Comparison of ENCODE assay signal across 8 cellular contexts in genomic region chr5:32232441-32233219, GRCh38. TPM values are rescaled to one million over a fixed set of nuclear protein-coding genes. Genes with fewer than 3 reads are reported as not detected.
DNase-seq lines count a peak whose midpoint lies in the region; ATAC-seq and TF ChIP-seq lines count a peak whose summit lies in the region.

No MANE protein-coding gene starts in this region.

- no peak overlapping the region for H2AFZ ChIP-seq in fibroblast of lung (ENCODE audit: low read length)

- H3K4me2 ChIP-seq in fibroblast of lung (ENCODE audit: extremely low read depth, insufficient read depth, low read length): no peak overlapping the region

- H3K27ac Mint-ChIP-seq in activated T-cell treated with anti-CD3 and anti-CD28 coated beads, Interleukin-2, amount 50 U/mL, for 72 hours: peak overlapping the region; percentile 81
- H3K27ac Mint-ChIP-seq in natural killer cell treated with Interleukin-12 subunit alpha and Interleukin-12 subunit beta and Interleukin-15 and Interleukin-18, amount 100 ng/mL, for 72 hours: peak overlapping the region; percentile 61 to 81

- peak; percentile 91 for ATAC-seq in GM21529 (IDR thresholded peaks at IDR 0.05; ENCODE audit: unreplicated experiment)
- peak; percentile 91 for ATAC-seq in Panc1
- ATAC-seq in activated T-cell treated with anti-CD3 and anti-CD28 coated beads, Interleukin-2, amount 50 U/mL, for 72 hours (replicated peaks in 1 of 2): peak; percentile 92 to 93
- ATAC-seq in natural killer cell treated with Interleukin-12 subunit alpha and Interleukin-12 subunit beta and Interleukin-15 and Interleukin-18, amount 100 ng/mL, for 72 hours: peak; percentile 88 to 89

- peaks cover 5 to 15% of the 10 kb centered on the region in 2 donors for H3K36me3 Mint-ChIP-seq in activated T-cell treated with anti-CD3 and anti-CD28 coated beads, Interleukin-2, amount 50 U/mL, for 72 hours (ENCODE audit: insufficient read depth in 2 of 2)
- no peaks in the 10 kb centered on the region for H3K36me3 Mint-ChIP-seq in natural killer cell treated with Interleukin-12 subunit alpha and Interleukin-12 subunit beta and Interleukin-15 and Interleukin-18, amount 100 ng/mL, for 72 hours

- no peaks in the 10 kb centered on the region for H3K9me3 ChIP-seq in Panc1 (ENCODE audit: control insufficient read depth, insufficient read depth, low read depth, low read length)
- H3K9me3 ChIP-seq in fibroblast of lung (ENCODE audit: control insufficient read depth, insufficient read depth, low read depth, low read length): no peaks in the 10 kb centered on the region

- no peaks in the 10 kb centered on the region for H3K9me3 Mint-ChIP-seq in activated T-cell treated with anti-CD3 and anti-CD28 coated beads, Interleukin-2, amount 50 U/mL, for 72 hours
- no peaks in the 10 kb centered on the region for H3K9me3 Mint-ChIP-seq in natural killer cell treated with Interleukin-12 subunit alpha and Interleukin-12 subunit beta and Interleukin-15 and Interleukin-18, amount 100 ng/mL, for 72 hours

- no TSS peak for BruUV-seq in Panc1 (replicated peaks; lab: Mats Ljungman, UMichigan)

- H3K4me1 ChIP-seq in Panc1 (ENCODE audit: control insufficient read depth, insufficient read depth, low read length) (peaks cover 15% of the 10 kb centered on the region), fibroblast of lung (ENCODE audit: control insufficient read depth, extremely low read depth, insufficient read depth, low read length) (peaks cover 5% of the 10 kb centered on the region)

- no peak overlapping the region for H3K4me3 Mint-ChIP-seq in activated T-cell treated with anti-CD3 and anti-CD28 coated beads, Interleukin-2, amount 50 U/mL, for 72 hours
- peak overlapping the region; percentile 32 for H3K4me3 Mint-ChIP-seq in natural killer cell treated with Interleukin-12 subunit alpha and Interleukin-12 subunit beta and Interleukin-15 and Interleukin-18, amount 100 ng/mL, for 72 hours

- peak; percentile 89 for TF ChIP-seq CTCF in Panc1 (IDR thresholded peaks at IDR 0.05)
- peak; percentile 68 to 84 for TF ChIP-seq CTCF in fibroblast of lung (conservative IDR thresholded peaks at IDR 0.05 in 1 of 2, IDR thresholded peaks at IDR 0.05 in 1 of 2; ENCODE audit: low read depth in 1 of 2, low read length in 2 of 2)

- in situ Hi-C loops in Panc1 (cut with HindIII; ENCODE audit: low pct_unique_long_range_greater_than_20kb, low sequenced_read_pairs): no loop called here

- no peak overlapping the region for H3K27ac ChIP-seq in Panc1 (ENCODE audit: low read length)
- no peak overlapping the region for H3K27ac ChIP-seq in fibroblast of lung (ENCODE audit: insufficient read depth, low read length)

- intact Hi-C loops in Panc1 (cut with micrococcal nuclease; ENCODE audit: unreplicated experiment): loop anchor here (1.0 kb wide), 1 partner anchor 97 kb away; no protein-coding TSS in a partner anchor

- no peak overlapping the region for H3K4me3 ChIP-seq in Jurkat, Clone E6-1 (ENCODE audit: low read length)
- H3K4me3 ChIP-seq in Panc1 (ENCODE audit: low read depth in 2 of 2, low read length in 2 of 2): no peak overlapping the region
- no peak overlapping the region for H3K4me3 ChIP-seq in fibroblast of lung (replicated peaks in 1 of 4; ENCODE audit: control extremely low read depth in 1 of 4, insufficient read depth in 1 of 4, low read depth in 3 of 4, low read length in 4 of 4)

- no peaks in the 10 kb centered on the region; the same call in 1 of the 2 replicates for H3K36me3 ChIP-seq in Panc1 (ENCODE audit: control insufficient read depth, insufficient read depth, low read length)
- H3K36me3 ChIP-seq in fibroblast of lung (ENCODE audit: control insufficient read depth, insufficient read depth, low read length): peaks cover 4% of the 10 kb centered on the region

- CTCF ChIA-PET in Panc1 (lab: Charles Lee): interaction anchor here (0.6 to 2.3 kb wide), 7 partner anchors 8 to 239 kb away, joined by 3 to 13 read pairs (median 3); no protein-coding TSS in a partner anchor

- H3K4me1 Mint-ChIP-seq in activated T-cell treated with anti-CD3 and anti-CD28 coated beads, Interleukin-2, amount 50 U/mL, for 72 hours (ENCODE audit: low read depth): peaks cover 17% of the 10 kb centered on the region
- H3K4me1 Mint-ChIP-seq in natural killer cell treated with Interleukin-12 subunit alpha and Interleukin-12 subunit beta and Interleukin-15 and Interleukin-18, amount 100 ng/mL, for 72 hours (ENCODE audit: low read depth in 2 of 2): peaks cover 24 to 34% of the 10 kb centered on the region in 2 donors

- no peaks in the 10 kb centered on the region for H3K27me3 Mint-ChIP-seq in activated T-cell treated with anti-CD3 and anti-CD28 coated beads, Interleukin-2, amount 50 U/mL, for 72 hours (ENCODE audit: low read depth)
- H3K27me3 Mint-ChIP-seq in natural killer cell treated with Interleukin-12 subunit alpha and Interleukin-12 subunit beta and Interleukin-15 and Interleukin-18, amount 100 ng/mL, for 72 hours: no peaks in the 10 kb centered on the region

- no peaks in the 10 kb centered on the region for H4K20me1 ChIP-seq in fibroblast of lung (ENCODE audit: control insufficient read depth, extremely low read depth, insufficient read depth, low read length)

- POLR2A ChIA-PET in Panc1 (lab: Charles Lee): no interaction called here

- no peak overlapping the region for H3K9ac ChIP-seq in fibroblast of lung (ENCODE audit: insufficient read depth, low read length)

- no peaks in the 10 kb centered on the region for H3K27me3 ChIP-seq in Panc1 (ENCODE audit: control insufficient read depth, insufficient read depth, low read length)
- H3K27me3 ChIP-seq in fibroblast of lung (ENCODE audit: control insufficient read depth, insufficient read depth, low read length): no peaks in the 10 kb centered on the region

- H3K79me2 ChIP-seq in fibroblast of lung (ENCODE audit: control insufficient read depth, insufficient read depth, low read length): no peaks in the 10 kb centered on the region

- DNase-seq in DMS53 (lab: John Stamatoyannopoulos, UW) (peak; percentile 77), Panc1 (ENCODE audit: low read depth, low spot score) (peak; percentile 43), fibroblast of lung (ENCODE audit: low read depth in 2 of 2) (peak; percentile 56 to 76)
- peak; percentile 51 for DNase-seq in Jurkat, Clone E6-1 (ENCODE audit: low read depth, low spot score)
- DNase-seq in activated T-cell treated with anti-CD3 and anti-CD28 coated beads, Interleukin-2, amount 50 U/mL, for 72 hours: peak; percentile 79 to 84
- DNase-seq in natural killer cell treated with Interleukin-12 subunit alpha and Interleukin-12 subunit beta and Interleukin-15 and Interleukin-18, amount 100 ng/mL, for 72 hours (ENCODE audit: low spot score): peak; percentile 83
- peak; percentile 16 to 75 (median 58) for DNase-seq in stimulated activated naive CD4-positive, alpha-beta T cell (lab: John Stamatoyannopoulos, UW)

RNA-seq across cellular contexts. Expression of gene GOLPH3, which starts 58.5 kb away (rescaled TPM):
- 36.4 TPM for polyA plus RNA-seq in Jurkat, Clone E6-1 (2012; ENCODE audit: insufficient read depth, insufficient read length)
- total RNA-seq in Panc1 (2021; ENCODE audit: unreplicated experiment) (89.7 TPM), fibroblast of lung (71.7 and 81.4 TPM in 2 replicates)
- polyA plus RNA-seq in Panc1 (2012; ENCODE audit: insufficient read length): 75.2 TPM
- total RNA-seq in activated T-cell treated with anti-CD3 and anti-CD28 coated beads, Interleukin-2, amount 50 U/mL, for 72 hours: 10 to 100 TPM; 72.3 to 73.2 TPM
- 79.2 and 103 TPM in 2 replicates for polyA plus RNA-seq in fibroblast of lung
- 54.2 and 68.9 TPM in 2 replicates for polyA plus RNA-seq in fibroblast of lung (2012)
- 36.1 and 40.2 TPM in 2 replicates for polyA minus RNA-seq in fibroblast of lung (ENCODE audit: low replicate concordance)
- 10 to 100 TPM; 72.5 to 86.7 TPM for total RNA-seq in natural killer cell treated with Interleukin-12 subunit alpha and Interleukin-12 subunit beta and Interleukin-15 and Interleukin-18, amount 100 ng/mL, for 72 hours
